19 cellular contexts compared by ENCODE assay signal in the genomic region with DNA sequence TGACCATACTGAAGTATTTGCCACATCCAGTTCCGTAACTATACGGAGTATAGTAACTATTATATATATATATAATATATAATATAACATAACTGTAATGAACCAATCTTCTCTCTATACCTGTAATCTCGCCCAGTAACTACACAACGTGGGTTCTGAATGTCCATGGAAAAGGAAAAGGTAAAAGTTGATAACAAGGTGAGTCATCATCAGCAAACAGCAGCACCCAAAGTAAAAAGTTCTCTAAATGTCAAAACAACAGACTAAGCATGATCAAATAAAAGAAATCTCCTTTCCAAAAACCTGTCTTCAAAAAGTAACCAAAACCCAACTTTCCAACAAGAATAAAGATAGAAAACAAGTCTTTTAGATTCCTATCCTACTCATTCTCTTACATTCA. TPM values are rescaled to one million over a fixed set of nuclear protein-coding genes. Genes with fewer than 3 reads are reported as not detected.
DNase-seq lines count a peak whose midpoint lies in the region; ATAC-seq and TF ChIP-seq lines count a peak whose summit lies in the region.
"Had no signal": no experiment of that assay in that cellular context is flagged by ENCODE, and none has a peak within 500 bp of the region (broad histone marks: within the 10 kb centered on the region; RNA-seq: fewer than 3 reads in every experiment).

No MANE protein-coding gene starts in this region.

- H4K20me1 ChIP-seq in PC-9 (ENCODE audit: insufficient read depth) = no peaks in the 10 kb centered on the region
- H4K20me1 ChIP-seq: BLaER1 had no signal

- BruUV-seq in PC-9 (replicated peaks; lab: Mats Ljungman, UMichigan) = no TSS peak

- POLR2A ChIA-PET in PC-9 (lab: Charles Lee; ENCODE audit: unreplicated experiment) = no interaction called here

- H3K4me3 ChIP-seq in PC-9 (no peak overlapping the region), left lung (no peak overlapping the region)
- H3K4me3 ChIP-seq: BLaER1, GM23338 had no signal

- peak; percentile 9 for DNase-seq in DMS53 (lab: John Stamatoyannopoulos, UW)
- DNase-seq in DMS53 treated with DMSO at 0.1 percent for 48 hours (lab: John Stamatoyannopoulos, UW; ENCODE audit: unreplicated experiment) = no peak
- DNase-seq in PC-9 = no peak
- DNase-seq in left lung = no peak
- DNase-seq in caudate nucleus (lab: John Stamatoyannopoulos, UW) = no peak
- DNase-seq: Caco-2; CD4-positive, CD25-positive, alpha-beta regulatory T cell; CD8-positive, alpha-beta T cell; DMS153; DMS79 treated with DMSO at 0.1 percent for 48 hours; GF-D8; H9; HFFc6 had no signal

- H3K9me3 ChIP-seq in PC-9 (ENCODE audit: insufficient read depth, low read depth) (peaks cover 5% of the 10 kb centered on the region; the same call in 1 of the 2 replicates), left lung (no peaks in the 10 kb centered on the region)
- H3K9me3 ChIP-seq: BLaER1, Caco-2 had no signal

- TF ChIP-seq CTCF in PC-9 (conservative IDR thresholded peaks at IDR 0.05) = no peak
- TF ChIP-seq CTCF in left lung (IDR thresholded peaks at IDR 0.05) = no peak

- no peaks in the 10 kb centered on the region; the same call in 1 of the 2 replicates for H3K79me2 ChIP-seq in PC-9 (ENCODE audit: low read depth)

- H3K27me3 ChIP-seq in PC-9 (ENCODE audit: insufficient read depth, low read depth) (no peaks in the 10 kb centered on the region), left lung (no peaks in the 10 kb centered on the region)
- H3K27me3 ChIP-seq: BLaER1 had no signal

- H3K36me3 ChIP-seq in PC-9 (ENCODE audit: low read depth) = no peaks in the 10 kb centered on the region
- no peaks in the 10 kb centered on the region for H3K36me3 ChIP-seq in left lung
- H3K36me3 ChIP-seq: BLaER1 had no signal

- no peak overlapping the region for H2AFZ ChIP-seq in PC-9
- H2AFZ ChIP-seq: GM23338 had no signal

- CTCF ChIA-PET in PC-9 (lab: Charles Lee) = no interaction called here

- peak overlapping the region; percentile 51; the same call in 1 of the 2 replicates for H3K4me2 ChIP-seq in PC-9
- H3K4me2 ChIP-seq: BLaER1, GM23338 had no signal

- H3K9me2 ChIP-seq in PC-9 (ENCODE audit: insufficient read depth) = no peaks in the 10 kb centered on the region; the same call in 1 of the 2 replicates

- no peaks in the 10 kb centered on the region for H3F3A ChIP-seq in PC-9 (ENCODE audit: insufficient read depth, low read depth)

- H3K4me1 ChIP-seq in PC-9 (replicated peaks; ENCODE audit: insufficient read depth) = peaks cover 7% of the 10 kb centered on the region; the same call in 1 of the 2 replicates
- H3K4me1 ChIP-seq in left lung = no peaks in the 10 kb centered on the region
- H3K4me1 ChIP-seq: BLaER1, Caco-2 had no signal

- H3K27ac ChIP-seq in PC-9 = no peak overlapping the region
- no peak overlapping the region for H3K27ac ChIP-seq in left lung
- no peak overlapping the region for H3K27ac ChIP-seq in caudate nucleus (ENCODE audit: low read depth, low read length)
- H3K27ac ChIP-seq: 22Rv1, BLaER1, C4-2B had no signal

- peak; percentile 51 for ATAC-seq in left lung
- no peak for ATAC-seq in GM19035 (IDR thresholded peaks at IDR 0.05; ENCODE audit: unreplicated experiment)
- no peak for ATAC-seq in GM21381 (IDR thresholded peaks at IDR 0.05; ENCODE audit: unreplicated experiment)
- ATAC-seq: CD8-positive, alpha-beta T cell; GM23338 had no signal

- intact Hi-C loops in PC-9 (cut with micrococcal nuclease; ENCODE audit: unreplicated experiment) = no loop called here
- intact Hi-C loops in left lung (cut with DNase I) = no loop called here

RNA-seq across cellular contexts. Expression of gene ELAPOR2, which starts 42.8 kb away (rescaled TPM):
- total RNA-seq in PC-9 (2021) = 10.1 and 11.0 TPM in 2 replicates
- total RNA-seq in left lung = 10 to 100 TPM; 41.8 to 87.2 TPM
